ENCODE assay signal across 7 cellular contexts in genomic region chr3:100047455-100048141, GRCh38.
A peak's percentile ranks its signal among the peaks of the same experiment; 100 is the strongest.
DNase-seq lines count a peak whose midpoint lies in the region; ATAC-seq, FAIRE-seq and TF ChIP-seq lines count a peak whose summit lies in the region.

No MANE protein-coding gene starts in this region.

- no peak overlapping the region for H2AFZ ChIP-seq in HepG2 (ENCODE audit: low read length)

- ATAC-seq in GM18499 (IDR thresholded peaks at IDR 0.05; ENCODE audit: insufficient read depth, unreplicated experiment) (peak; percentile 59), GM21825 (IDR thresholded peaks at IDR 0.05; ENCODE audit: unreplicated experiment) (peak; percentile 76), HepG2 (peak; percentile 71)
- peak; percentile 82 for ATAC-seq in activated naive CD8-positive, alpha-beta T cell treated with anti-CD3 and anti-CD28 coated beads, Interleukin-2, amount 50 U/mL, for 24 hours

- H3K27me3 ChIP-seq in HepG2 (ENCODE audit: control insufficient read depth in 1 of 2, insufficient read depth in 2 of 2, low read length in 2 of 2) = no peaks in the 10 kb centered on the region; a peak in 1 of 5 replicates

- no peak for TF ChIP-seq CTCF in HepG2 (CRISPR knock-in tag; IDR thresholded peaks at IDR 0.05)

- H4K20me1 ChIP-seq in HepG2 (ENCODE audit: insufficient read depth, low read length) = no peaks in the 10 kb centered on the region

- H3K79me2 ChIP-seq in HepG2 (ENCODE audit: insufficient read depth, low read length) = no peaks in the 10 kb centered on the region

- no peaks in the 10 kb centered on the region for H3K36me3 ChIP-seq in HepG2 (replicated peaks in 1 of 2; ENCODE audit: control insufficient read depth in 1 of 2, insufficient read depth in 2 of 2, low read length in 2 of 2)

- WGBS in HepG2 (ENCODE audit: low lambda C conversion rate) = 63% methylated on average over 6 of the region's 6 CpGs

- H3K4me3 ChIP-seq in HepG2 (replicated peaks in 1 of 3; ENCODE audit: insufficient read depth in 1 of 3, low read depth in 2 of 3, low read length in 3 of 3) = peak overlapping the region in 1 of 3 experiments; percentile 12; a peak in 1 of 6 replicates

- intact Hi-C loops in HepG2 (cut with micrococcal nuclease; ENCODE audit: unreplicated experiment) = no loop called here

- no peaks in the 10 kb centered on the region for H3K9me3 Mint-ChIP-seq in activated naive CD8-positive, alpha-beta T cell treated with anti-CD3 and anti-CD28 coated beads, Interleukin-2, amount 50 U/mL, for 24 hours

- CTCF ChIA-PET in HepG2 (lab: Yijun Ruan, JAX; ENCODE audit: low intra/inter-chr PET ratio, low total read pairs) = no interaction called here

- H3K9me3 ChIP-seq in HepG2 (ENCODE audit: low read length) = no peaks in the 10 kb centered on the region

- TF ChIP-seq RAD21 in HepG2 (CRISPR knock-in tag; IDR thresholded peaks at IDR 0.05) = no peak

- H3K9ac ChIP-seq in HepG2 (ENCODE audit: insufficient read depth, low read depth, low read length) = peak overlapping the region; percentile 44

- no peak for TF ChIP-seq POLR2A in HepG2 (IDR thresholded peaks at IDR 0.05; ENCODE audit: insufficient read depth in 1 of 2, low read depth in 2 of 2, low read length in 2 of 2)

- DNase-seq in KG1 (lab: John Stamatoyannopoulos, UW) (peak; percentile 19), HepG2 (ENCODE audit: low spot score) (peak; percentile 86), NCI-H1694 (lab: John Stamatoyannopoulos, UW) (no peak), ecto neural progenitor cell (ENCODE audit: low spot score) (no peak)
- DNase-seq in activated naive CD8-positive, alpha-beta T cell treated with anti-CD3 and anti-CD28 coated beads, Interleukin-2, amount 50 U/mL, for 24 hours = no peak

- peaks cover 26% of the 10 kb centered on the region for H3K4me1 ChIP-seq in HepG2 (ENCODE audit: insufficient read depth, low read length)

- H3K4me2 ChIP-seq in HepG2 (ENCODE audit: low read depth, low read length) = peak overlapping the region; percentile 61

- BruUV-seq in HepG2 (replicated peaks; lab: Mats Ljungman, UMichigan) = no TSS peak

- peak overlapping the region; percentile 30 for H3K27ac Mint-ChIP-seq in activated naive CD8-positive, alpha-beta T cell treated with anti-CD3 and anti-CD28 coated beads, Interleukin-2, amount 50 U/mL, for 24 hours

- peaks cover 32% of the 10 kb centered on the region for H3K4me1 Mint-ChIP-seq in activated naive CD8-positive, alpha-beta T cell treated with anti-CD3 and anti-CD28 coated beads, Interleukin-2, amount 50 U/mL, for 24 hours

- FAIRE-seq in HepG2 (lab: Jason Lieb, UNC) = peak; percentile 71

- peak overlapping the region; percentile 21 for H3K4me3 Mint-ChIP-seq in activated naive CD8-positive, alpha-beta T cell treated with anti-CD3 and anti-CD28 coated beads, Interleukin-2, amount 50 U/mL, for 24 hours

- peaks cover 2% of the 10 kb centered on the region for H3K36me3 Mint-ChIP-seq in activated naive CD8-positive, alpha-beta T cell treated with anti-CD3 and anti-CD28 coated beads, Interleukin-2, amount 50 U/mL, for 24 hours (ENCODE audit: low read depth)

- no peaks in the 10 kb centered on the region for H3K27me3 Mint-ChIP-seq in activated naive CD8-positive, alpha-beta T cell treated with anti-CD3 and anti-CD28 coated beads, Interleukin-2, amount 50 U/mL, for 24 hours

- peak overlapping the region; percentile 48 for H3K27ac ChIP-seq in HepG2 (ENCODE audit: extremely low read length, insufficient read depth, low read length)

- POLR2A ChIA-PET in HepG2 (lab: Yijun Ruan, JAX) = interaction anchor here (0.9 to 1.7 kb wide), 4 partner anchors 17 to 127 kb away, joined by 3 to 4 read pairs (median 3); no protein-coding TSS in a partner anchor

- in situ Hi-C loops in HepG2 (cut with HindIII; ENCODE audit: extremely low pct_ligation_motif_present, low pct_unique_long_range_greater_than_20kb) = loop anchor here (10.0 kb wide), 1 partner anchor 173 kb away; no protein-coding TSS in a partner anchor

- TF ChIP-seq EP300 in HepG2 (IDR thresholded peaks at IDR 0.05; ENCODE audit: low read depth in 2 of 2, low read length in 2 of 2) = peak in 1 of 2 experiments; percentile 64; a peak in 1 of 4 replicates
- TF ChIP-seq EP300 in HepG2 (CRISPR knock-in tag; IDR thresholded peaks at IDR 0.05; ENCODE audit: borderline replicate concordance) = peak; percentile 45; the same call in 1 of the 2 replicates

TF ChIP-seq in HepG2, 621 proteins besides CTCF, POLR2A, EP300 and RAD21:
- TF ChIP-seq ZNF230 (CRISPR knock-in tag; IDR thresholded peaks at IDR 0.05) = no peak
- TF ChIP-seq SOX6 (IDR thresholded peaks at IDR 0.05) = no peak
- TF ChIP-seq SOX6 (CRISPR knock-in tag; IDR thresholded peaks at IDR 0.05) = peak; percentile 24; the same call in 1 of the 2 replicates
- no peak for TF ChIP-seq ZSCAN30 (CRISPR knock-in tag; IDR thresholded peaks at IDR 0.05)
- no peak for TF ChIP-seq CBX5 (CRISPR knock-in tag; IDR thresholded peaks at IDR 0.05; ENCODE audit: borderline replicate concordance)
- no peak for TF ChIP-seq EHMT2 (IDR thresholded peaks at IDR 0.05; ENCODE audit: borderline replicate concordance, low read depth, low read length)
- TF ChIP-seq SOX5 (CRISPR knock-in tag; IDR thresholded peaks at IDR 0.05; ENCODE audit: borderline replicate concordance) = peak; percentile 25; the same call in 1 of the 2 replicates
- TF ChIP-seq WIZ (CRISPR knock-in tag; IDR thresholded peaks at IDR 0.05) = no peak
- TF ChIP-seq ZNF550 (CRISPR knock-in tag; IDR thresholded peaks at IDR 0.05; ENCODE audit: borderline replicate concordance) = no peak
- TF ChIP-seq SPEN (CRISPR knock-in tag; IDR thresholded peaks at IDR 0.05; ENCODE audit: low read depth) = no peak
- 0 out of 2 replicates have a peak, but pooled peaks have one; percentile 19 for TF ChIP-seq ZGPAT (CRISPR knock-in tag; IDR thresholded peaks at IDR 0.05)
- no peak for TF ChIP-seq KDM1A (CRISPR knock-in tag; IDR thresholded peaks at IDR 0.05)
- peak; percentile 25 for TF ChIP-seq ASH2L (IDR thresholded peaks at IDR 0.05; ENCODE audit: insufficient read length, low read depth, low read length)
- TF ChIP-seq ATF4 (CRISPR knock-in tag; IDR thresholded peaks at IDR 0.05) = no peak
- no peak for TF ChIP-seq THYN1 (CRISPR knock-in tag; IDR thresholded peaks at IDR 0.05; ENCODE audit: borderline replicate concordance, low read depth)
- no peak for TF ChIP-seq MAFK (conservative IDR thresholded peaks at IDR 0.05 in 1 of 2, IDR thresholded peaks at IDR 0.05 in 1 of 2; ENCODE audit: low read length in 2 of 2)
- TF ChIP-seq FOSL2 (CRISPR knock-in tag; IDR thresholded peaks at IDR 0.05) = peak; percentile 70
- no peak for TF ChIP-seq MATR3 (CRISPR knock-in tag; IDR thresholded peaks at IDR 0.05)
- TF ChIP-seq KMT2A (CRISPR knock-in tag; IDR thresholded peaks at IDR 0.05) = no peak
- TF ChIP-seq FOXK2 (IDR thresholded peaks at IDR 0.05) = no peak
- TF ChIP-seq SNAPC5 (CRISPR knock-in tag; IDR thresholded peaks at IDR 0.05; ENCODE audit: borderline replicate concordance) = no peak
- TF ChIP-seq NR2F6 (IDR thresholded peaks at IDR 0.05) = no peak
- 0 out of 2 replicates have a peak, but pooled peaks have one; percentile 5 for TF ChIP-seq NR2F6 (CRISPR knock-in tag; IDR thresholded peaks at IDR 0.05)
- TF ChIP-seq DNMT1 (CRISPR knock-in tag; IDR thresholded peaks at IDR 0.05) = no peak
- 0 out of 2 replicates have a peak, but pooled peaks have one; percentile 38 for TF ChIP-seq ZKSCAN1 (IDR thresholded peaks at IDR 0.05; ENCODE audit: low read length)
- 0 out of 2 replicates have a peak, but pooled peaks have one; percentile 20 for TF ChIP-seq SAP130 (CRISPR knock-in tag; IDR thresholded peaks at IDR 0.05; ENCODE audit: low read depth)
- TF ChIP-seq ZNF570 (CRISPR knock-in tag; IDR thresholded peaks at IDR 0.05; ENCODE audit: borderline replicate concordance) = no peak
- no peak for TF ChIP-seq PRMT3 (CRISPR knock-in tag; IDR thresholded peaks at IDR 0.05; ENCODE audit: borderline replicate concordance, low read depth)
- TF ChIP-seq ATRX (CRISPR knock-in tag; IDR thresholded peaks at IDR 0.05; ENCODE audit: borderline replicate concordance) = no peak
- TF ChIP-seq SOX13 (IDR thresholded peaks at IDR 0.05) = no peak
- peak in 1 of 2 experiments; percentile 62; a peak in 2 of 4 replicates for TF ChIP-seq SOX13 (CRISPR knock-in tag; conservative IDR thresholded peaks at IDR 0.05 in 1 of 2, IDR thresholded peaks at IDR 0.05 in 1 of 2)
- TF ChIP-seq MED8 (CRISPR knock-in tag; IDR thresholded peaks at IDR 0.05; ENCODE audit: insufficient replicate concordance) = no peak
- no peak for TF ChIP-seq ELF1 (CRISPR knock-in tag; IDR thresholded peaks at IDR 0.05)
- TF ChIP-seq ATF3 (CRISPR knock-in tag; IDR thresholded peaks at IDR 0.05) = no peak
- TF ChIP-seq RARA (CRISPR knock-in tag; IDR thresholded peaks at IDR 0.05) = 0 out of 2 replicates have a peak, but pooled peaks have one; percentile 14

Comparison
In these comparisons a context has a peak if more than half of its experiments do, and no peak if none do; other contexts are left out.
1. DNase-seq: peak in KG1 (single experiment) and HepG2 (single experiment); none in activated naive CD8-positive, alpha-beta T cell treated with anti-CD3 and anti-CD28 coated beads, Interleukin-2, amount 50 U/mL, for 24 hours (single experiment), NCI-H1694 (single experiment) and ecto neural progenitor cell (single experiment).
2. Peak in every context shown above with its lines, with median percentiles within 50 percentile points of each other: ATAC-seq.